10 cellular contexts compared by ENCODE assay signal in the genomic region with DNA sequence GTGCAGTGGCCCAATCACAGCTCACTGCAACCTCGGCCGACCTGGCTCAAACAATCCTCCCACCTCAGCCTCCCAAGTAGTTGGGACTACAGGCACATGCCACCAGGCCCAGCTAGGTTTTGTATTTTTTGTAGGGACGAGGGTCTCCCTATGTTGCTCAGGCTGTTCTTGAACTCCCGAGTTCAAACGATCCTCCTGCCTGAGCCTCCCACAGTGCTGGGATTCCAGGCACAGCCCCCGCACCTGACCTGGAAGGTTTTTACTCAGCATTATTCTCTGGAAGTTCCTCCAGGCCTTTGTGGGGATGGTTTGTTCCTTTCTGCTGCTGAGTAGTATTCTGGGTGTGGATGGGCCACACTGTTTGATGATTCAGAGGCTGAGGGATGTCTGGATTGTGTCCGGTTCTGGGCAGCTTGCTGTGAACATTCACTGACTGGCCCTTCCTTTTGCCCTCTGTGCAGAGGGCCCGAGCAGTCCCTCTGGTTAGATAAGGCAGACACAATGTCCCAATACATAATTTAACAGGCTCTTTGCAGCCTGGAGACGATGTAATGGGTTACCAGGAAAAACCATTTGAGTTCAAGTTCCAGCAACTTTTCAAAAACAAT. TPM values are rescaled to one million over a fixed set of nuclear protein-coding genes. Genes with fewer than 3 reads are reported as not detected.
DNase-seq lines count a peak whose midpoint lies in the region; ATAC-seq and TF ChIP-seq lines count a peak whose summit lies in the region.
"Had no signal": no experiment of that assay in that cellular context is flagged by ENCODE, and none has a peak within 500 bp of the region (broad histone marks: within the 10 kb centered on the region; RNA-seq: fewer than 3 reads in every experiment).

No MANE protein-coding gene starts in this region.

- no peak for ATAC-seq in HG02981 (IDR thresholded peaks at IDR 0.05; ENCODE audit: unreplicated experiment)

- intact Hi-C loops in breast epithelium (cut with DNase I; ENCODE audit: low total_unique reads): loop anchor here (5.0 kb wide), 1 partner anchor 1326 kb away; no protein-coding TSS in a partner anchor

- H3K4me1 ChIP-seq in breast epithelium (no peaks in the 10 kb centered on the region), stomach smooth muscle (ENCODE audit: control insufficient read depth, insufficient read depth, low read length) (peaks cover 15% of the 10 kb centered on the region)
- no peaks in the 10 kb centered on the region for H3K4me1 ChIP-seq in effector memory CD4-positive, alpha-beta T cell (ENCODE audit: control insufficient read depth, insufficient read depth, low read length, poor library complexity, severe bottlenecking)

- no peaks in the 10 kb centered on the region for H3K9me3 ChIP-seq in breast epithelium
- no peaks in the 10 kb centered on the region for H3K9me3 ChIP-seq in stomach smooth muscle (ENCODE audit: control insufficient read depth in 2 of 2, low read length in 2 of 2)
- H3K9me3 ChIP-seq in effector memory CD4-positive, alpha-beta T cell (ENCODE audit: control insufficient read depth, low read length): no peaks in the 10 kb centered on the region

- H3K27me3 ChIP-seq in breast epithelium: no peaks in the 10 kb centered on the region
- no peaks in the 10 kb centered on the region for H3K27me3 ChIP-seq in stomach smooth muscle (ENCODE audit: control insufficient read depth in 1 of 2, insufficient read depth in 2 of 2, low read length in 2 of 2)
- H3K27me3 ChIP-seq in effector memory CD4-positive, alpha-beta T cell (replicated peaks; ENCODE audit: control insufficient read depth, insufficient read depth, low read length, poor library complexity, severe bottlenecking): no peaks in the 10 kb centered on the region

- H3K36me3 ChIP-seq in breast epithelium (no peaks in the 10 kb centered on the region), stomach smooth muscle (ENCODE audit: control insufficient read depth in 2 of 2, insufficient read depth in 2 of 2, low read length in 2 of 2) (no peaks in the 10 kb centered on the region)
- H3K36me3 ChIP-seq in effector memory CD4-positive, alpha-beta T cell (ENCODE audit: control insufficient read depth, insufficient read depth, low read length): no peaks in the 10 kb centered on the region

- TF ChIP-seq CTCF in breast epithelium (IDR thresholded peaks at IDR 0.05): no peak

- H3K4me3 ChIP-seq in breast epithelium (no peak overlapping the region), stomach smooth muscle (ENCODE audit: low read length in 2 of 2) (no peak overlapping the region)
- H3K4me3 ChIP-seq in effector memory CD4-positive, alpha-beta T cell (ENCODE audit: insufficient read depth, low read depth, low read length, poor library complexity, severe bottlenecking): no peak overlapping the region

- DNase-seq in HCEC 1CT (peak; percentile 87), breast epithelium (ENCODE audit: low spot score in 2 of 2) (no peak), kidney glomerular epithelial cell (lab: John Stamatoyannopoulos, UW) (peak; percentile 92), GM19240 (ENCODE audit: insufficient read length, low spot score) (no peak), NCI-H526 (lab: John Stamatoyannopoulos, UW) (no peak)
- DNase-seq in effector memory CD4-positive, alpha-beta T cell: no peak
- DNase-seq: activated T-cell treated with anti-CD3 and anti-CD28 coated beads, Interleukin-2, amount 50 U/mL, for 1 hour; head of caudate nucleus had no signal

- H3K27ac ChIP-seq in breast epithelium (peak overlapping the region; percentile 40 to 79), stomach smooth muscle (ENCODE audit: low read length) (peak overlapping the region; percentile 80)
- no peak overlapping the region for H3K27ac ChIP-seq in effector memory CD4-positive, alpha-beta T cell (ENCODE audit: insufficient read depth, low read length, poor library complexity, severe bottlenecking)

- TF ChIP-seq POLR2A in breast epithelium (IDR thresholded peaks at IDR 0.05): no peak

- H3K9ac ChIP-seq in stomach smooth muscle (ENCODE audit: low read length in 2 of 2): peak overlapping the region; percentile 14 to 29

RNA-seq across cellular contexts. Expression of a gene that starts 6.0 kb away (rescaled TPM):
- total RNA-seq in breast epithelium: 10 to 100 TPM; 27.4 to 35.0 (median 31.1) TPM

Comparison
In these comparisons a context has a peak if more than half of its experiments do, and no peak if none do; other contexts are left out.
1. DNase-seq: peak in HCEC 1CT (single experiment) and kidney glomerular epithelial cell (single experiment); none in breast epithelium (0 of 2), GM19240 (single experiment), effector memory CD4-positive, alpha-beta T cell (0 of 3) and NCI-H526 (0 of 2).